ENCODE assay signal across 9 cellular contexts in genomic region chr15:89689930-89690275, GRCh38. TPM values are rescaled to one million over a fixed set of nuclear protein-coding genes. Genes with fewer than 3 reads are reported as not detected.
DNase-seq lines count a peak whose midpoint lies in the region; ATAC-seq and TF ChIP-seq lines count a peak whose summit lies in the region.
"Not testable (repeated sequence)": the region's sequence is repeated elsewhere in the genome, so short reads cannot be mapped to it uniquely, and the experiment has no call there.
"Had no signal": no experiment of that assay in that cellular context is flagged by ENCODE, and none has a peak within 500 bp of the region (broad histone marks: within the 10 kb centered on the region; RNA-seq: fewer than 3 reads in every experiment).

No MANE protein-coding gene starts in this region.

- H3K27me3 Mint-ChIP-seq in activated naive CD4-positive, alpha-beta T cell treated with anti-CD3 and anti-CD28 coated beads, Interleukin-2, amount 50 U/mL, for 24 hours; naive B cell: not testable (repeated sequence)

- H3K4me3 Mint-ChIP-seq in activated naive CD4-positive, alpha-beta T cell treated with anti-CD3 and anti-CD28 coated beads, Interleukin-2, amount 50 U/mL, for 24 hours, result peak overlapping the region; percentile 87
- peak overlapping the region; percentile 83 to 96 (median 89) for H3K4me3 Mint-ChIP-seq in naive B cell

- not testable (repeated sequence) for TF ChIP-seq CTCF in RWPE2 (IDR thresholded peaks at IDR 0.05; ENCODE audit: poor library complexity, severe bottlenecking)

- not testable (repeated sequence) for H3K27me3 ChIP-seq in H7 (ENCODE audit: control insufficient read depth, insufficient read depth, low read length); RWPE2 (ENCODE audit: insufficient read depth, poor library complexity, severe bottlenecking); effector memory CD4-positive, alpha-beta T cell (replicated peaks; ENCODE audit: control insufficient read depth, insufficient read depth, low read length, poor library complexity, severe bottlenecking)

- H3K4me3 ChIP-seq in H7 (ENCODE audit: insufficient read depth, low read depth, low read length), result peak overlapping the region; percentile 73
- H3K4me3 ChIP-seq in RWPE2 (ENCODE audit: severe bottlenecking), result peak overlapping the region; percentile 64
- H3K4me3 ChIP-seq in effector memory CD4-positive, alpha-beta T cell (ENCODE audit: insufficient read depth, low read depth, low read length, poor library complexity, severe bottlenecking), result peak overlapping the region; percentile 91
- H3K4me3 ChIP-seq in iPS-11a (ENCODE audit: low read depth, low read length), result peak overlapping the region; percentile 89
- peak overlapping the region; percentile 50 to 85 (median 68) for H3K4me3 ChIP-seq in skin epidermis

- not testable (repeated sequence) for H3K36me3 ChIP-seq in H7 (replicated peaks; ENCODE audit: control insufficient read depth, insufficient read depth, low read length); RWPE2 (ENCODE audit: low read depth); effector memory CD4-positive, alpha-beta T cell (ENCODE audit: control insufficient read depth, insufficient read depth, low read length)

- H3K4me1 ChIP-seq in RWPE2 (ENCODE audit: insufficient read depth, poor library complexity, severe bottlenecking); effector memory CD4-positive, alpha-beta T cell (ENCODE audit: control insufficient read depth, insufficient read depth, low read length, poor library complexity, severe bottlenecking): not testable (repeated sequence)

- H3K9me3 Mint-ChIP-seq in activated naive CD4-positive, alpha-beta T cell treated with anti-CD3 and anti-CD28 coated beads, Interleukin-2, amount 50 U/mL, for 24 hours; naive B cell: not testable (repeated sequence)

- H3K36me3 Mint-ChIP-seq in activated naive CD4-positive, alpha-beta T cell treated with anti-CD3 and anti-CD28 coated beads, Interleukin-2, amount 50 U/mL, for 24 hours; naive B cell: not testable (repeated sequence)

- not testable (repeated sequence) for H3K9me3 ChIP-seq in RWPE2 (ENCODE audit: severe bottlenecking); effector memory CD4-positive, alpha-beta T cell (ENCODE audit: control insufficient read depth, low read length)

- not testable (repeated sequence) for ATAC-seq in RWPE2 (ENCODE audit: low read depth); naive B cell (ENCODE audit: low read depth in 2 of 2)

- H3K27ac ChIP-seq in RWPE2 (ENCODE audit: poor library complexity, severe bottlenecking) (peak overlapping the region; percentile 3), skin epidermis (peak overlapping the region in 14 of 21 experiments; percentile 29 to 77 (median 55))
- H3K27ac ChIP-seq in effector memory CD4-positive, alpha-beta T cell (ENCODE audit: insufficient read depth, low read length, poor library complexity, severe bottlenecking), result not testable (repeated sequence)

- not testable (repeated sequence) for DNase-seq in H7; RWPE2 (ENCODE audit: low spot score); effector memory CD4-positive, alpha-beta T cell; naive B cell

- not testable (repeated sequence) for H3K27ac Mint-ChIP-seq in activated naive CD4-positive, alpha-beta T cell treated with anti-CD3 and anti-CD28 coated beads, Interleukin-2, amount 50 U/mL, for 24 hours
- peak overlapping the region in 2 of 6 donors; percentile 59 to 78 for H3K27ac Mint-ChIP-seq in naive B cell

- H3K4me1 Mint-ChIP-seq in activated naive CD4-positive, alpha-beta T cell treated with anti-CD3 and anti-CD28 coated beads, Interleukin-2, amount 50 U/mL, for 24 hours, result peaks cover 14% of the 10 kb centered on the region
- H3K4me1 Mint-ChIP-seq in naive B cell, result peaks cover 5 to 15% (median 12%) of the 10 kb centered on the region in 3 donors

RNA-seq across cellular contexts. Expression of gene PEX11A, which starts 0.7 kb away (rescaled TPM):
- total RNA-seq in H7 (2014; rRNA removed; shearing (Covaris generic)), result 1.3 and 1.6 TPM in 2 replicates
- polyA plus RNA-seq in naive B cell (ENCODE audit: low read depth in 6 of 6), result 1 to 10 TPM in 4 of 6 donors, under 1 TPM in 1, not detected in 1; 0.98 to 3.5 (median 1.7) TPM

RNA-seq across cellular contexts. Expression of gene WDR93, which starts 0.7 kb away (rescaled TPM):
- total RNA-seq in H7 (2014; rRNA removed; shearing (Covaris generic)), result not detected in 2 replicates
- polyA plus RNA-seq in naive B cell (ENCODE audit: low read depth in 6 of 6), result not detected
- total RNA-seq: dermis blood vessel endothelial cell, Right ventricle myocardium inferior had no signal

RNA-seq across cellular contexts. Expression of gene PLIN1, which starts 10.7 kb away (rescaled TPM):
- 0.18 TPM in 1 of 2 replicates, not detected in the other for total RNA-seq in H7 (2014; rRNA removed; shearing (Covaris generic))
- polyA plus RNA-seq in naive B cell (ENCODE audit: low read depth in 6 of 6), result under 1 TPM in 1 of 6 donors, not detected in 5; 0.25 TPM

RNA-seq across cellular contexts. Expression of gene KIF7, which starts 34.6 kb away (rescaled TPM):
- total RNA-seq in H7 (2014; rRNA removed; shearing (Covaris generic)), result 7.8 and 9.0 TPM in 2 replicates
- polyA plus RNA-seq in naive B cell (ENCODE audit: low read depth in 6 of 6), result under 1 TPM in 1 of 6 donors, not detected in 5; 0.15 TPM
